Comparison of ENCODE assay signal across 19 cellular contexts in genomic region chr11:107908211-107908610, GRCh38. TPM values are rescaled to one million over a fixed set of nuclear protein-coding genes. Genes with fewer than 3 reads are reported as not detected.
DNase-seq lines count a peak whose midpoint lies in the region; TF ChIP-seq lines count a peak whose summit lies in the region.
"Had no signal": no experiment of that assay in that cellular context is flagged by ENCODE, and none has a peak within 500 bp of the region (broad histone marks: within the 10 kb centered on the region; RNA-seq: fewer than 3 reads in every experiment).

No MANE protein-coding gene starts in this region.

- no peak overlapping the region for H4K5ac ChIP-seq in mesendoderm (ENCODE audit: low read length)

- no peaks in the 10 kb centered on the region for H3K36me3 ChIP-seq in parathyroid adenoma (ENCODE audit: control insufficient read depth, insufficient read depth, low read length)
- H3K36me3 ChIP-seq in mesendoderm (ENCODE audit: control insufficient read depth, insufficient read depth, low read length): no peaks in the 10 kb centered on the region
- H3K36me3 ChIP-seq: BE2C; BLaER1 treated with 17β-estradiol and CSF1 and Interleukin-3, amounts not matched to agents 10 nM and 100 nM had no signal

- CTCF ChIA-PET in GM10248 (lab: Yijun Ruan, JAX): interaction anchor here (1.1 to 2.3 kb wide), 2 partner anchors 9 to 10 kb away, joined by 4 to 8 read pairs; no protein-coding TSS in a partner anchor

- TF ChIP-seq CTCF in parathyroid adenoma (IDR thresholded peaks at IDR 0.05) (no peak), GM10248 (IDR thresholded peaks at IDR 0.05; ENCODE audit: control extremely low read depth, extremely low read depth, low read depth, missing control alignments) (no peak)

- no peak overlapping the region for H3K56ac ChIP-seq in mesendoderm (ENCODE audit: low read length)

- H3K4me2 ChIP-seq in parathyroid adenoma (ENCODE audit: low read length): no peak overlapping the region
- H3K4me2 ChIP-seq in mesendoderm (ENCODE audit: low read length): no peak overlapping the region
- H3K4me2 ChIP-seq: A549; BLaER1 treated with 17β-estradiol and CSF1 and Interleukin-3, amounts not matched to agents 10 nM and 100 nM had no signal

- no peak overlapping the region for H3K18ac ChIP-seq in mesendoderm (ENCODE audit: low read length)

- no peak overlapping the region for H3K27ac ChIP-seq in parathyroid adenoma
- no peak overlapping the region for H3K27ac ChIP-seq in mesendoderm (ENCODE audit: low read depth, low read length)
- H3K27ac ChIP-seq: A549; BLaER1 treated with 17β-estradiol and CSF1 and Interleukin-3, amounts not matched to agents 10 nM and 100 nM had no signal

- no peak overlapping the region for H4K8ac ChIP-seq in mesendoderm (ENCODE audit: low read depth, low read length)

- no peak overlapping the region for H3K23ac ChIP-seq in mesendoderm (ENCODE audit: low read length)

- H3K79me2 ChIP-seq in parathyroid adenoma (no peaks in the 10 kb centered on the region), mesendoderm (ENCODE audit: control insufficient read depth, insufficient read depth, low read length) (no peaks in the 10 kb centered on the region)

- H2AFZ ChIP-seq in parathyroid adenoma: peak overlapping the region; percentile 64

- H3K4me1 ChIP-seq in parathyroid adenoma (no peaks in the 10 kb centered on the region), mesendoderm (ENCODE audit: control insufficient read depth, low read depth, low read length) (no peaks in the 10 kb centered on the region)
- H3K4me1 ChIP-seq: A549; BE2C; BLaER1 treated with 17β-estradiol and CSF1 and Interleukin-3, amounts not matched to agents 10 nM and 100 nM; Caco-2 had no signal

- H2BK15ac ChIP-seq in mesendoderm (replicated peaks; ENCODE audit: low read depth): no peak overlapping the region

- no CpG with 5 or more reads among the region's 23 CpGs for WGBS in mesendoderm (ENCODE audit: extremely low coverage, insufficient coverage, low lambda C conversion rate)

- H3K27me3 ChIP-seq in parathyroid adenoma (ENCODE audit: control insufficient read depth, insufficient read depth, low read length): no peaks in the 10 kb centered on the region
- no peaks in the 10 kb centered on the region for H3K27me3 ChIP-seq in mesendoderm (ENCODE audit: insufficient read depth, low read length, poor library complexity)
- H3K27me3 ChIP-seq: BE2C; BLaER1 treated with 17β-estradiol and CSF1 and Interleukin-3, amounts not matched to agents 10 nM and 100 nM had no signal

- peak; percentile 80 for DNase-seq in ELF-1 (ENCODE audit: low read depth, low spot score)
- DNase-seq in NCI-H510A (lab: John Stamatoyannopoulos, UW): peak; percentile 33
- DNase-seq in GM10248 (ENCODE audit: extremely low spot score): no peak
- DNase-seq in activated T-cell treated with anti-CD3 and anti-CD28 coated beads for 4 hours: no peak
- DNase-seq in mesendoderm: no peak
- DNase-seq: 8988T; ACHN; AML-193; BE2C; Caco-2; CD8-positive, alpha-beta T cell; DMS153; DND-41; GDM1; H7; HCEC 1CT had no signal

- H3K4ac ChIP-seq in mesendoderm (ENCODE audit: low read depth, low read length): no peak overlapping the region

- H3K9me3 ChIP-seq in parathyroid adenoma (ENCODE audit: control insufficient read depth, low read length): no peaks in the 10 kb centered on the region
- H3K9me3 ChIP-seq: A549, BE2C had no signal

- POLR2A ChIA-PET in GM10248 (lab: Yijun Ruan, JAX): no interaction called here

- no peaks in the 10 kb centered on the region for H3K79me1 ChIP-seq in mesendoderm (ENCODE audit: low read length)

- H3K4me3 ChIP-seq in parathyroid adenoma (ENCODE audit: low read depth, low read length) (no peak overlapping the region), mesendoderm (ENCODE audit: low read length) (no peak overlapping the region)
- H3K4me3 ChIP-seq: A549; BLaER1 treated with 17β-estradiol and CSF1 and Interleukin-3, amounts not matched to agents 10 nM and 100 nM had no signal

- H3K9ac ChIP-seq in parathyroid adenoma (no peak overlapping the region), mesendoderm (ENCODE audit: low read length) (no peak overlapping the region)
- H3K9ac ChIP-seq: BLaER1 treated with 17β-estradiol and CSF1 and Interleukin-3, amounts not matched to agents 10 nM and 100 nM had no signal

- H2AK5ac ChIP-seq in mesendoderm (ENCODE audit: low read length): no peak overlapping the region

- no peak overlapping the region for H2BK5ac ChIP-seq in mesendoderm (ENCODE audit: low read length)

- no peak overlapping the region for H2BK120ac ChIP-seq in mesendoderm (ENCODE audit: low read depth, low read length)

RNA-seq across cellular contexts. Expression of gene RAB39A, which starts 20.0 kb away (rescaled TPM):
- polyA plus RNA-seq in mesendoderm (2013, experiment 1 of 2): 4.9 TPM
- 4.8 TPM for polyA plus RNA-seq in mesendoderm (2013, experiment 2 of 2)

RNA-seq across cellular contexts. Expression of gene SLC35F2, which starts 49.6 kb away (rescaled TPM):
- polyA plus RNA-seq in mesendoderm (2013, experiment 1 of 2): 14.8 TPM
- polyA plus RNA-seq in mesendoderm (2013, experiment 2 of 2): 14.8 TPM

Comparison
In these comparisons a context has a peak if more than half of its experiments do, and no peak if none do; other contexts are left out.
1. DNase-seq: peak in ELF-1 (single experiment) and NCI-H510A (single experiment); none in GM10248 (single experiment), activated T-cell treated with anti-CD3 and anti-CD28 coated beads for 4 hours (single experiment) and mesendoderm (single experiment).